Comparison of ENCODE assay signal across 21 cellular contexts in genomic region chr4:75781328-75781727, GRCh38.
"Had no signal": no experiment of that assay in that cellular context is flagged by ENCODE, and none has a peak within 500 bp of the region (broad histone marks: within the 10 kb centered on the region; RNA-seq: fewer than 3 reads in every experiment).

No MANE protein-coding gene starts in this region.

- H3K27me3 ChIP-seq: adrenal gland, body of pancreas, dorsolateral prefrontal cortex, tibial artery had no signal

- H3K4me1 ChIP-seq: tibial artery had no signal

- H3K4me3 ChIP-seq: adrenal gland, body of pancreas, dorsolateral prefrontal cortex, tibial artery had no signal

- H3K4me3 Mint-ChIP-seq: nephron had no signal

- H3K9me3 ChIP-seq: body of pancreas, tibial artery had no signal

- H3K9me3 Mint-ChIP-seq: activated naive CD4-positive, alpha-beta T cell treated with anti-CD3 and anti-CD28 coated beads, Interleukin-2, amount 50 U/mL, for 72 hours; nephron had no signal

- H3K27ac Mint-ChIP-seq: activated naive CD4-positive, alpha-beta T cell treated with anti-CD3 and anti-CD28 coated beads, Interleukin-2, amount 50 U/mL, for 72 hours; nephron had no signal

- DNase-seq: activated CD4-positive, alpha-beta T cell treated with anti-CD3 and anti-CD28 coated beads, Interleukin-2, amount 50 U/mL, for 1 hour; activated CD8-positive, alpha-beta memory T cell treated with anti-CD3 and anti-CD28 coated beads for 24 hours; activated CD8-positive, alpha-beta memory T cell treated with anti-CD3 and anti-CD28 coated beads, Interleukin-2, amount 50 U/mL, for 48 hours; activated gamma-delta T cell treated with Interleukin-2 at 50 U/mL for 16 hours; adrenal gland; body of pancreas; dorsolateral prefrontal cortex; hypothalamus; midbrain; occipital lobe; posterior cingulate gyrus; retina; stimulated activated CD4-positive, alpha-beta T cell treated with anti-CD3 and anti-CD28 coated beads, Interleukin-12 subunit alpha, Interleukin-12 subunit beta, amount 100 ng/mL, for 4 hours; stimulated activated CD4-positive, alpha-beta T cell treated with anti-CD3 and anti-CD28 coated beads, Interleukin-1b, Interleukin-23, amount 100 ng/mL, for 48 hours; stimulated activated naive CD4-positive, alpha-beta T cell treated with Interleukin-2 at 50 U/mL for 16 hours; T-helper 1 cell; T1000; tibial artery had no signal

- H3K27ac ChIP-seq: adrenal gland, body of pancreas, dorsolateral prefrontal cortex, epithelial cell of prostate, tibial artery had no signal
